In genomic region chr12:111834740-111835370, GRCh38 we compare ENCODE assay signal across 1 cellular context.
TF ChIP-seq lines count a peak whose summit lies in the region.

No MANE protein-coding gene starts in this region.

TF ChIP-seq in K562, 482 proteins besides CTCF, POLR2A, EP300 and RAD21 (continued from another document):
- 0 out of 2 replicates have a peak, but pooled peaks have one; percentile 48 for TF ChIP-seq NFRKB (IDR thresholded peaks at IDR 0.05; ENCODE audit: low read depth)
- TF ChIP-seq FOXK2 (conservative IDR thresholded peaks at IDR 0.05 in 1 of 2, IDR thresholded peaks at IDR 0.05 in 1 of 2; ENCODE audit: low read depth in 2 of 2): peak in 1 of 2 experiments; percentile 37; a peak in 1 of 4 replicates
- 0 out of 4 replicates have a peak, but pooled peaks of 1 of the 2 experiments have one; percentile 67 for TF ChIP-seq FOXA3 (CRISPR knock-in tag; conservative IDR thresholded peaks at IDR 0.05 in 1 of 2, IDR thresholded peaks at IDR 0.05 in 1 of 2)
- TF ChIP-seq MAX (CRISPR knock-in tag; IDR thresholded peaks at IDR 0.05): peak; percentile 21; the same call in 1 of the 2 replicates
